In the genomic region with DNA sequence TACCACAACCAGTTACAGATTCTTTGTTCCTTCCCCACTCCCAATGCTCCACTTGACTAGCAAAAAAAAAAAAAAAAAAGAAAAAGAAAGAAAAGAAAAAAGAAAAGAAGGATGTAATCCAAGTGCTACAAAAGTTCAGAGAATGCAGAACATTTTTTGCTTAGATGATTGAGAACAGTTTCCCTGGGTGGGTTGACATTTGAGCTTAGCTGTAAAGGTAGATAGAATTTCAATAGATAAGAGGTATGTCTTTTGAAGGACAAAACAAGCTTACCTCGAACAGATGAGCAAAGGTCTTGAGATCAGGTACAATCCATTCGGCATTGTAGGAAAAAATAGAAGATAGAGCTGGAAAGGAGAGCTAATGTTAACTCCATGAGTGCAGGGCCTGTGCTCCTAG, we compare ENCODE assay signal across 24 cellular contexts.
"Had no signal": no experiment of that assay in that cellular context is flagged by ENCODE, and none has a peak within 500 bp of the region (broad histone marks: within the 10 kb centered on the region; RNA-seq: fewer than 3 reads in every experiment).

No MANE protein-coding gene starts in this region.

- DNase-seq: activated CD4-positive, alpha-beta memory T cell treated with anti-CD3 and anti-CD28 coated beads, Interleukin-2, amount 10 ng/mL, durations not matched to agents 7 days and 5 days; activated CD4-positive, alpha-beta T cell treated with anti-CD3 and anti-CD28 coated beads for 36 hours; activated CD4-positive, alpha-beta T cell treated with anti-CD3 and anti-CD28 coated beads, Interleukin-2, amount 50 U/mL, for 1 hour; activated gamma-delta T cell; activated naive CD4-positive, alpha-beta T cell treated with anti-CD3 and anti-CD28 coated beads for 36 hours; activated T-cell treated with anti-CD3 and anti-CD28 coated beads for 4 hours; activated T-cell treated with anti-CD3 and anti-CD28 coated beads, Interleukin-2, amount 50 U/mL, for 48 hours; amygdala; KG1; NCI-H1092 treated with DMSO at 0.1 percent for 48 hours; NCI-H1930; NCI-H2107; NCI-H510A treated with DMSO at 0.1 percent for 48 hours; NCI-H774; NK-92 treated with Interleukin-12 subunit alpha and Interleukin-12 subunit beta, amount 100 ng/mL, for 24 hours; OCI-M1; RPMI8226; T-helper 1 cell; WERI-Rb-1 had no signal

- H3K4me3 ChIP-seq: SK-N-MC had no signal

- H3K9me3 Mint-ChIP-seq: activated CD4-positive, alpha-beta memory T cell treated with anti-CD3 and anti-CD28 coated beads, Interleukin-2, amount 10 ng/mL, durations not matched to agents 7 days and 5 days; activated naive CD4-positive, alpha-beta T cell treated with anti-CD3 and anti-CD28 coated beads for 36 hours; activated T-helper 17 cell treated with anti-CD3 and anti-CD28 coated beads, Interleukin-2, amount 50 U/mL, for 72 hours; brain; central memory CD8-positive, alpha-beta T cell had no signal

- H3K27ac ChIP-seq: SK-N-MC, WERI-Rb-1 had no signal

- H3K4me3 Mint-ChIP-seq: activated CD4-positive, alpha-beta memory T cell treated with anti-CD3 and anti-CD28 coated beads, Interleukin-2, amount 10 ng/mL, durations not matched to agents 7 days and 5 days; activated CD4-positive, alpha-beta T cell treated with anti-CD3 and anti-CD28 coated beads for 36 hours; activated naive CD4-positive, alpha-beta T cell treated with anti-CD3 and anti-CD28 coated beads for 36 hours; activated naive CD8-positive, alpha-beta T cell; activated T-helper 17 cell treated with anti-CD3 and anti-CD28 coated beads, Interleukin-2, amount 50 U/mL, for 72 hours; brain; central memory CD8-positive, alpha-beta T cell had no signal

- H3K27me3 Mint-ChIP-seq: brain had no signal

- H3K4me1 Mint-ChIP-seq: activated CD4-positive, alpha-beta memory T cell treated with anti-CD3 and anti-CD28 coated beads, Interleukin-2, amount 10 ng/mL, durations not matched to agents 7 days and 5 days; activated CD4-positive, alpha-beta T cell treated with anti-CD3 and anti-CD28 coated beads for 36 hours; activated T-helper 17 cell treated with anti-CD3 and anti-CD28 coated beads, Interleukin-2, amount 50 U/mL, for 72 hours; brain; central memory CD8-positive, alpha-beta T cell had no signal

- H3K36me3 ChIP-seq: WERI-Rb-1 had no signal

- H3K27ac Mint-ChIP-seq: activated CD4-positive, alpha-beta memory T cell treated with anti-CD3 and anti-CD28 coated beads, Interleukin-2, amount 10 ng/mL, durations not matched to agents 7 days and 5 days; activated CD4-positive, alpha-beta T cell treated with anti-CD3 and anti-CD28 coated beads for 36 hours; activated naive CD4-positive, alpha-beta T cell treated with anti-CD3 and anti-CD28 coated beads for 36 hours; activated naive CD8-positive, alpha-beta T cell; activated T-helper 17 cell treated with anti-CD3 and anti-CD28 coated beads, Interleukin-2, amount 50 U/mL, for 72 hours; brain had no signal

- H3K36me3 Mint-ChIP-seq: activated naive CD8-positive, alpha-beta T cell; brain had no signal
